ENCODE assay signal across 25 cellular contexts in genomic region chr13:79056706-79057105, GRCh38.
DNase-seq lines count a peak whose midpoint lies in the region; ATAC-seq, FAIRE-seq and TF ChIP-seq lines count a peak whose summit lies in the region.
"Had no signal": no experiment of that assay in that cellular context is flagged by ENCODE, and none has a peak within 500 bp of the region (broad histone marks: within the 10 kb centered on the region; RNA-seq: fewer than 3 reads in every experiment).

No MANE protein-coding gene starts in this region.

- intact Hi-C loops in HepG2 (cut with micrococcal nuclease; ENCODE audit: unreplicated experiment) (loop anchor here (2.0 kb wide), 1 partner anchor 920 kb away; no protein-coding TSS in a partner anchor), right lobe of liver (cut with DNase I) (no loop called here), dorsolateral prefrontal cortex (cut with DNase I) (no loop called here)
- intact Hi-C loops in activated naive CD4-positive, alpha-beta T cell treated with anti-CD3 and anti-CD28 coated beads for 36 hours (cut with micrococcal nuclease), result no loop called here

- 35% methylated on average over 6 of the region's 6 CpGs for WGBS in HepG2 (ENCODE audit: low lambda C conversion rate)
- whole genome bisulfite sequencing in right lobe of liver (ENCODE audit: insufficient coverage, low coverage, low lambda C conversion rate, missing lambda C conversion rate), result 78% methylated on average over 6 of the region's 6 CpGs
- WGBS in endodermal cell (ENCODE audit: insufficient coverage in 1 of 2, insufficient read length in 1 of 2), 2 experiments, result 84 to 100% methylated on average over 1 to 6 of the region's 6 CpGs

- peaks cover 5% of the 10 kb centered on the region for H3K4me1 Mint-ChIP-seq in endodermal cell
- H3K4me1 Mint-ChIP-seq in activated naive CD4-positive, alpha-beta T cell treated with anti-CD3 and anti-CD28 coated beads for 36 hours (ENCODE audit: low read depth), result no peaks in the 10 kb centered on the region
- H3K4me1 Mint-ChIP-seq: activated naive CD4-positive, alpha-beta T cell treated with anti-CD3 and anti-CD28 coated beads, Interleukin-2, amount 50 U/mL, for 24 hours; activated T-helper 17 cell treated with anti-CD3 and anti-CD28 coated beads, Interleukin-2, amount 50 U/mL, for 72 hours; B cell had no signal

- H3K4me2 ChIP-seq in HepG2 (ENCODE audit: low read depth, low read length) (no peak overlapping the region), OCI-LY3 (ENCODE audit: low read length) (no peak overlapping the region)

- H4K20me1 ChIP-seq in HepG2 (ENCODE audit: insufficient read depth, low read length) (no peaks in the 10 kb centered on the region), OCI-LY3 (ENCODE audit: insufficient read depth, low read length) (no peaks in the 10 kb centered on the region)

- H3K27me3 Mint-ChIP-seq in endodermal cell (ENCODE audit: insufficient read depth), result peaks cover 3% of the 10 kb centered on the region
- H3K27me3 Mint-ChIP-seq in activated naive CD4-positive, alpha-beta T cell treated with anti-CD3 and anti-CD28 coated beads for 36 hours (ENCODE audit: low read depth), result peaks cover 3% of the 10 kb centered on the region
- H3K27me3 Mint-ChIP-seq: activated CD4-positive, alpha-beta memory T cell treated with anti-CD3 and anti-CD28 coated beads for 36 hours; activated naive CD4-positive, alpha-beta T cell treated with anti-CD3 and anti-CD28 coated beads, Interleukin-2, amount 50 U/mL, for 24 hours; activated T-helper 17 cell treated with anti-CD3 and anti-CD28 coated beads, Interleukin-2, amount 50 U/mL, for 72 hours had no signal

- H3K27me3 ChIP-seq in HepG2 (ENCODE audit: control insufficient read depth in 1 of 2, insufficient read depth in 2 of 2, low read length in 2 of 2) (no peaks in the 10 kb centered on the region), right lobe of liver (no peaks in the 10 kb centered on the region), OCI-LY3 (ENCODE audit: low read depth, low read length) (no peaks in the 10 kb centered on the region), endodermal cell (ENCODE audit: control insufficient read depth, insufficient read depth, low read length, poor library complexity, severe bottlenecking) (no peaks in the 10 kb centered on the region), dorsolateral prefrontal cortex (no peaks in the 10 kb centered on the region)
- H3K27me3 ChIP-seq: left lung had no signal

- H2AFZ ChIP-seq in HepG2 (ENCODE audit: low read length) (no peak overlapping the region), OCI-LY3 (ENCODE audit: low read depth, low read length) (no peak overlapping the region)

- H3K27ac ChIP-seq in HepG2 (ENCODE audit: extremely low read length, insufficient read depth, low read length), result no peak overlapping the region
- no peak overlapping the region for H3K27ac ChIP-seq in right lobe of liver
- H3K27ac ChIP-seq in OCI-LY3 (ENCODE audit: low read length), result no peak overlapping the region
- H3K27ac ChIP-seq in endodermal cell (ENCODE audit: low read depth, low read length), result no peak overlapping the region
- H3K27ac ChIP-seq in dorsolateral prefrontal cortex, result no peak overlapping the region
- H3K27ac ChIP-seq: left lung, thoracic aorta had no signal

- no peak for FAIRE-seq in HepG2 (lab: Jason Lieb, UNC)
- FAIRE-seq: G401.6, islet of Langerhans had no signal

- H3K79me2 ChIP-seq in HepG2 (ENCODE audit: insufficient read depth, low read length), result no peaks in the 10 kb centered on the region
- no peaks in the 10 kb centered on the region for H3K79me2 ChIP-seq in OCI-LY3 (ENCODE audit: low read length)

- TF ChIP-seq RAD21 in HepG2 (CRISPR knock-in tag; IDR thresholded peaks at IDR 0.05), result no peak

- no TSS peak for BruUV-seq in HepG2 (replicated peaks; lab: Mats Ljungman, UMichigan)

- POLR2A ChIA-PET in HepG2 (lab: Yijun Ruan, JAX), result no interaction called here

- H3K36me3 Mint-ChIP-seq in endodermal cell (ENCODE audit: low read depth), result no peaks in the 10 kb centered on the region
- H3K36me3 Mint-ChIP-seq in activated naive CD4-positive, alpha-beta T cell treated with anti-CD3 and anti-CD28 coated beads for 36 hours (ENCODE audit: low read depth), result no peaks in the 10 kb centered on the region
- H3K36me3 Mint-ChIP-seq: activated CD4-positive, alpha-beta memory T cell treated with anti-CD3 and anti-CD28 coated beads for 36 hours; activated naive CD4-positive, alpha-beta T cell treated with anti-CD3 and anti-CD28 coated beads, Interleukin-2, amount 50 U/mL, for 24 hours had no signal

- H3K36me3 ChIP-seq in HepG2 (replicated peaks in 1 of 2; ENCODE audit: control insufficient read depth in 1 of 2, insufficient read depth in 2 of 2, low read length in 2 of 2) (no peaks in the 10 kb centered on the region), right lobe of liver (no peaks in the 10 kb centered on the region), OCI-LY3 (replicated peaks; ENCODE audit: low read depth, low read length) (no peaks in the 10 kb centered on the region), endodermal cell (ENCODE audit: control insufficient read depth, insufficient read depth, low read length) (no peaks in the 10 kb centered on the region)
- H3K36me3 ChIP-seq: left lung, thoracic aorta had no signal

- no peaks in the 10 kb centered on the region for H3K9me3 ChIP-seq in HepG2 (ENCODE audit: low read length)
- H3K9me3 ChIP-seq in right lobe of liver, result no peaks in the 10 kb centered on the region
- H3K9me3 ChIP-seq in OCI-LY3 (ENCODE audit: insufficient read depth, low read length), result no peaks in the 10 kb centered on the region
- no peaks in the 10 kb centered on the region for H3K9me3 ChIP-seq in endodermal cell (ENCODE audit: control insufficient read depth, low read length)
- H3K9me3 ChIP-seq: left lung, thoracic aorta had no signal

- CTCF ChIA-PET in HepG2 (lab: Yijun Ruan, JAX; ENCODE audit: low intra/inter-chr PET ratio, low total read pairs), result no interaction called here
- CTCF ChIA-PET in activated naive CD4-positive, alpha-beta T cell treated with anti-CD3 and anti-CD28 coated beads for 36 hours (lab: Charles Lee), result interaction anchor here (0.6 kb wide), 1 partner anchor 414 kb away, joined by 3 read pairs; no protein-coding TSS in a partner anchor

- H3K9me3 Mint-ChIP-seq in endodermal cell, result no peaks in the 10 kb centered on the region
- H3K9me3 Mint-ChIP-seq in activated naive CD4-positive, alpha-beta T cell treated with anti-CD3 and anti-CD28 coated beads for 36 hours, result no peaks in the 10 kb centered on the region
- H3K9me3 Mint-ChIP-seq: activated CD4-positive, alpha-beta memory T cell treated with anti-CD3 and anti-CD28 coated beads for 36 hours; activated naive CD4-positive, alpha-beta T cell treated with anti-CD3 and anti-CD28 coated beads, Interleukin-2, amount 50 U/mL, for 24 hours; activated T-helper 17 cell treated with anti-CD3 and anti-CD28 coated beads, Interleukin-2, amount 50 U/mL, for 72 hours; stimulated activated naive CD8-positive, alpha-beta T cell treated with anti-CD3 and anti-CD28 coated beads, Interleukin-15, Interleukin-2, amounts not matched to agents 100 ng/mL and 50 ng/mL, for 24 hours had no signal

- TF ChIP-seq POLR2A in HepG2 (IDR thresholded peaks at IDR 0.05; ENCODE audit: insufficient read depth in 1 of 2, low read depth in 2 of 2, low read length in 2 of 2), result no peak
- no peak for TF ChIP-seq POLR2A in right lobe of liver (IDR thresholded peaks at IDR 0.05)

- H3K4me1 ChIP-seq in HepG2 (ENCODE audit: insufficient read depth, low read length) (no peaks in the 10 kb centered on the region), right lobe of liver (no peaks in the 10 kb centered on the region), OCI-LY3 (ENCODE audit: low read length) (no peaks in the 10 kb centered on the region), endodermal cell (ENCODE audit: control insufficient read depth, insufficient read depth, low read length) (no peaks in the 10 kb centered on the region)
- H3K4me1 ChIP-seq: left lung had no signal

- no peak overlapping the region for H3K27ac Mint-ChIP-seq in endodermal cell
- H3K27ac Mint-ChIP-seq in activated naive CD4-positive, alpha-beta T cell treated with anti-CD3 and anti-CD28 coated beads for 36 hours, result no peak overlapping the region
- H3K27ac Mint-ChIP-seq: activated CD4-positive, alpha-beta memory T cell treated with anti-CD3 and anti-CD28 coated beads for 36 hours; activated naive CD4-positive, alpha-beta T cell treated with anti-CD3 and anti-CD28 coated beads, Interleukin-2, amount 50 U/mL, for 24 hours; activated T-helper 17 cell treated with anti-CD3 and anti-CD28 coated beads, Interleukin-2, amount 50 U/mL, for 72 hours; B cell; stimulated activated naive CD8-positive, alpha-beta T cell treated with anti-CD3 and anti-CD28 coated beads, Interleukin-15, Interleukin-2, amounts not matched to agents 100 ng/mL and 50 ng/mL, for 24 hours had no signal

- in situ Hi-C loops in HepG2 (cut with HindIII; ENCODE audit: extremely low pct_ligation_motif_present, low pct_unique_long_range_greater_than_20kb), result no loop called here

- H3K4me3 Mint-ChIP-seq in endodermal cell, result no peak overlapping the region
- H3K4me3 Mint-ChIP-seq in activated naive CD4-positive, alpha-beta T cell treated with anti-CD3 and anti-CD28 coated beads for 36 hours, result no peak overlapping the region
- H3K4me3 Mint-ChIP-seq: activated CD4-positive, alpha-beta memory T cell treated with anti-CD3 and anti-CD28 coated beads for 36 hours; activated naive CD4-positive, alpha-beta T cell treated with anti-CD3 and anti-CD28 coated beads, Interleukin-2, amount 50 U/mL, for 24 hours; activated T-helper 17 cell treated with anti-CD3 and anti-CD28 coated beads, Interleukin-2, amount 50 U/mL, for 72 hours; B cell; stimulated activated naive CD8-positive, alpha-beta T cell treated with anti-CD3 and anti-CD28 coated beads, Interleukin-15, Interleukin-2, amounts not matched to agents 100 ng/mL and 50 ng/mL, for 24 hours had no signal

- DNase-seq in HepG2 (ENCODE audit: low spot score), result no peak
- no peak for DNase-seq in right lobe of liver
- peak; percentile 57 for DNase-seq in endodermal cell
- DNase-seq in NCI-H146 treated with DMSO at 0.1 percent for 48 hours (lab: John Stamatoyannopoulos, UW; ENCODE audit: unreplicated experiment), result no peak
- no peak for DNase-seq in activated naive CD4-positive, alpha-beta T cell treated with anti-CD3 and anti-CD28 coated beads for 36 hours
- no peak for DNase-seq in dorsolateral prefrontal cortex
- DNase-seq: activated CD4-positive, alpha-beta memory T cell treated with anti-CD3 and anti-CD28 coated beads for 36 hours; activated CD4-positive, CD25-positive, alpha-beta regulatory T cell; amygdala; Kasumi-1; left lung; NCI-H187; NCI-H2171 treated with DMSO at 0.1 percent for 48 hours; nucleus accumbens; T1000 had no signal

- TF ChIP-seq EP300 in HepG2 (IDR thresholded peaks at IDR 0.05; ENCODE audit: low read depth in 2 of 2, low read length in 2 of 2) (no peak), HepG2 (CRISPR knock-in tag; IDR thresholded peaks at IDR 0.05; ENCODE audit: borderline replicate concordance) (no peak)

- H3K9ac ChIP-seq in HepG2 (ENCODE audit: insufficient read depth, low read depth, low read length), result no peak overlapping the region
- H3K9ac ChIP-seq in OCI-LY3 (ENCODE audit: low read length), result no peak overlapping the region
- no peak overlapping the region for H3K9ac ChIP-seq in endodermal cell (ENCODE audit: extremely low read depth, low read length, poor library complexity, severe bottlenecking)

- H3K4me3 ChIP-seq in HepG2 (replicated peaks in 1 of 3; ENCODE audit: insufficient read depth in 1 of 3, low read depth in 2 of 3, low read length in 3 of 3) (no peak overlapping the region), right lobe of liver (no peak overlapping the region), OCI-LY3 (ENCODE audit: low read length) (no peak overlapping the region), endodermal cell (ENCODE audit: low read length) (no peak overlapping the region), dorsolateral prefrontal cortex (no peak overlapping the region)
- H3K4me3 ChIP-seq: left lung, thoracic aorta had no signal

- peak; percentile 20; the same call in 1 of the 2 replicates for TF ChIP-seq CTCF in HepG2 (CRISPR knock-in tag; IDR thresholded peaks at IDR 0.05)
- no peak for TF ChIP-seq CTCF in right lobe of liver (IDR thresholded peaks at IDR 0.05)
- TF ChIP-seq CTCF in OCI-LY3 (IDR thresholded peaks at IDR 0.05; ENCODE audit: low read depth, low read length), result peak; percentile 55
- peak; percentile 64 for TF ChIP-seq CTCF in endodermal cell (conservative IDR thresholded peaks at IDR 0.05)
- no peak for TF ChIP-seq CTCF in dorsolateral prefrontal cortex (IDR thresholded peaks at IDR 0.05 in 54 of 56, conservative IDR thresholded peaks at IDR 0.05 in 2 of 56; ENCODE audit: low read depth in 1 of 56, partially characterized antibody in 56 of 56)

- ATAC-seq in HepG2 (no peak), right lobe of liver (no peak), GM18868 (IDR thresholded peaks at IDR 0.05; ENCODE audit: unreplicated experiment) (no peak)
- ATAC-seq: activated T-helper 17 cell treated with anti-CD3 and anti-CD28 coated beads, Interleukin-2, amount 50 U/mL, for 72 hours; left lung; Right ventricle myocardium inferior had no signal

Comparison
In these comparisons a context has a peak if more than half of its experiments do, and no peak if none do; other contexts are left out.
1. CTCF ChIP-seq: peak in HepG2 (single experiment), OCI-LY3 (single experiment) and endodermal cell (single experiment); none in right lobe of liver (0 of 4) and dorsolateral prefrontal cortex (0 of 56).